Comparison of ENCODE assay signal across 16 cellular contexts in the genomic region with DNA sequence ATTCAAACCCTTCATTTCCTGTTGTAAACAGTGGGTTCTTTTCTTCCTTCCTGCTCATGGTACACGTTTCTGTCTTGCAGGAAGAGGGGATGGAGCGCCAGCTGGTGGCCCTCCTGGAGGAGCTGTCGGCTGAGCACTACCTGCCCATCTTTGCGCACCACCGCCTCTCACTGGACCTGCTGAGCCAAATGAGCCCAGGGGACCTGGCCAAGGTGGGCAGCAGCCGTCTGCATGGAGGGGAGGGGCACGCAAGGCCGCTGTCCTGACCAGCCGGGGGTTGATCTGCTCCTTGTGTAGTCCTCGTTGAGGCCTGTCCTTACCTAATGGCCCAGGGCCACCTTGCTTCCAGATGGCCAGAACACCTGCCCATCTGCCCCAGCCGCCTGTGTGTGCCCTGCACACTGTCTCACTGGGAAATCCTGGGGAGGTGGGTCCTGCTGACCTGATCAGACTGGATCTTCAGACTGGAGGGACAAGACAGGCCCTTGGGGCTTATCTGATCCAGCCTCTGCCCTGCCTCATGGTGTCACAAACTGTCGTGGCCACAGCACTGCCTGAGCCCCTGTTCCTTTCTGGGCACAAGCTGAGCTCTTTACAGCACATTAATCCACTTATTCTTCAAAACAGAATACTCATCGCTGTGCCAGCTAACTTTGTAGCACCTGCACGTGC. TPM values are rescaled to one million over a fixed set of nuclear protein-coding genes. Genes with fewer than 3 reads are reported as not detected.
A peak's percentile ranks its signal among the peaks of the same experiment; 100 is the strongest.
DNase-seq lines count a peak whose midpoint lies in the region; ATAC-seq and TF ChIP-seq lines count a peak whose summit lies in the region.
"Had no signal": no experiment of that assay in that cellular context is flagged by ENCODE, and none has a peak within 500 bp of the region (broad histone marks: within the 10 kb centered on the region; RNA-seq: fewer than 3 reads in every experiment).

No MANE protein-coding gene starts in this region.

- TF ChIP-seq POLR2A in prostate gland (IDR thresholded peaks at IDR 0.05), result no peak

- intact Hi-C loops in prostate gland (cut with DNase I), result no loop called here

- peak overlapping the region; percentile 84 to 86 for H3K27ac ChIP-seq in prostate gland

- WGBS in prostate gland, result 76% methylated on average over 14 of the region's 14 CpGs

- in situ Hi-C loops in G401 (cut with HindIII; ENCODE audit: low sequenced_read_pairs), result no loop called here

- TF ChIP-seq CTCF in chondrocyte (IDR thresholded peaks at IDR 0.05) (peak; percentile 4), prostate gland (IDR thresholded peaks at IDR 0.05) (no peak)

- no peak overlapping the region for H3K4me3 ChIP-seq in prostate gland

- H3K36me3 Mint-ChIP-seq in chondrocyte (ENCODE audit: low read depth), result peaks cover 11% of the 10 kb centered on the region

- H3K27ac Mint-ChIP-seq in chondrocyte (ENCODE audit: unreplicated experiment), result peak overlapping the region; percentile 32
- H3K27ac Mint-ChIP-seq: IgD-negative memory B cell; naive thymus-derived CD4-positive, alpha-beta T cell; T-helper 1 cell treated with Interleukin-12 subunit alpha and Interleukin-12 subunit beta and Interleukin-4 antibody, amounts not matched to agents 30 μg/mL and 1 μg/mL, for 36 hours had no signal

- no peaks in the 10 kb centered on the region for H3K9me3 ChIP-seq in prostate gland

- DNase-seq in G401 (ENCODE audit: low spot score) (peak; percentile 83), NCI-H2171 (lab: John Stamatoyannopoulos, UW) (peak; percentile 17), chondrocyte (ENCODE audit: low spot score) (no peak), prostate gland (ENCODE audit: low spot score) (no peak), globus pallidus (ENCODE audit: low spot score) (no peak), iPS-NIHi7 (ENCODE audit: extremely low spot score) (no peak)
- DNase-seq: activated CD4-positive, alpha-beta T cell treated with anti-CD3 and anti-CD28 coated beads, Interleukin-2, amount 50 U/mL, for 48 hours; activated naive CD4-positive, alpha-beta T cell; CD4-positive, alpha-beta memory T cell; islet precursor cell; naive thymus-derived CD4-positive, alpha-beta T cell; NCI-H2029 had no signal

- no peaks in the 10 kb centered on the region for H3K9me3 Mint-ChIP-seq in chondrocyte (ENCODE audit: low read depth)
- H3K9me3 Mint-ChIP-seq: CD4-positive, alpha-beta memory T cell; IgD-negative memory B cell; naive thymus-derived CD4-positive, alpha-beta T cell; T-helper 1 cell treated with Interleukin-12 subunit alpha and Interleukin-12 subunit beta and Interleukin-4 antibody, amounts not matched to agents 30 μg/mL and 1 μg/mL, for 36 hours had no signal

- H3K27me3 ChIP-seq in prostate gland (replicated peaks; ENCODE audit: insufficient read depth), result no peaks in the 10 kb centered on the region

- no peaks in the 10 kb centered on the region for H3K36me3 ChIP-seq in prostate gland

- H3K4me3 Mint-ChIP-seq in chondrocyte (ENCODE audit: unreplicated experiment), result no peak overlapping the region
- H3K4me3 Mint-ChIP-seq: CD4-positive, alpha-beta memory T cell; IgD-negative memory B cell; naive thymus-derived CD4-positive, alpha-beta T cell; T-helper 1 cell treated with Interleukin-12 subunit alpha and Interleukin-12 subunit beta and Interleukin-4 antibody, amounts not matched to agents 30 μg/mL and 1 μg/mL, for 36 hours had no signal

- H3K4me1 Mint-ChIP-seq in chondrocyte (ENCODE audit: low read depth), result peaks cover 5% of the 10 kb centered on the region
- H3K4me1 Mint-ChIP-seq: CD4-positive, alpha-beta memory T cell; IgD-negative memory B cell; naive thymus-derived CD4-positive, alpha-beta T cell had no signal

- H3K4me1 ChIP-seq in prostate gland (replicated peaks), result peaks cover 20% of the 10 kb centered on the region

- ATAC-seq in HG03469 (IDR thresholded peaks at IDR 0.05; ENCODE audit: unreplicated experiment), result no peak
- no peak for ATAC-seq in GM21529 (IDR thresholded peaks at IDR 0.05; ENCODE audit: unreplicated experiment)
- ATAC-seq: naive thymus-derived CD4-positive, alpha-beta T cell had no signal

- H3K27me3 Mint-ChIP-seq in chondrocyte (ENCODE audit: low read depth), result no peaks in the 10 kb centered on the region
- H3K27me3 Mint-ChIP-seq: CD4-positive, alpha-beta memory T cell; IgD-negative memory B cell; naive thymus-derived CD4-positive, alpha-beta T cell had no signal

RNA-seq across cellular contexts. Expression of a gene that starts 44.7 kb away (rescaled TPM):
- total RNA-seq in G401 (2014; rRNA removed; shearing (Covaris generic)), result 20.0 and 20.7 TPM in 2 replicates
- total RNA-seq in chondrocyte (25.6 to 29.3 TPM (median 27.5 TPM) in 3 replicates), prostate gland (10 to 100 TPM; 14.8 to 30.5 TPM)

RNA-seq across cellular contexts. Expression of a gene that starts 44.8 kb away (rescaled TPM):
- 1,861 and 2,468 TPM in 2 replicates for total RNA-seq in G401 (2014; rRNA removed; shearing (Covaris generic))
- total RNA-seq in chondrocyte (834 to 848 TPM (median 848 TPM) in 3 replicates), prostate gland (1,000 to 10,000 TPM; 1,460 to 2,640 TPM)

Comparison
In these comparisons a context has a peak if more than half of its experiments do, and no peak if none do; other contexts are left out.
1. DNase-seq: peak in G401 (single experiment) and NCI-H2171 (single experiment); none in chondrocyte (single experiment), prostate gland (single experiment), globus pallidus (single experiment) and iPS-NIHi7 (single experiment).